ENCODE assay signal across 22 cellular contexts in genomic region chr11:3955299-3955665, GRCh38.
A peak's percentile ranks its signal among the peaks of the same experiment; 100 is the strongest.
DNase-seq lines count a peak whose midpoint lies in the region; ATAC-seq, FAIRE-seq and TF ChIP-seq lines count a peak whose summit lies in the region.
"Had no signal": no experiment of that assay in that cellular context is flagged by ENCODE, and none has a peak within 500 bp of the region (broad histone marks: within the 10 kb centered on the region; RNA-seq: fewer than 3 reads in every experiment).

No MANE protein-coding gene starts in this region.

- no peak overlapping the region for H2AFZ ChIP-seq in DND-41 (ENCODE audit: low read depth, low read length)

- no peaks in the 10 kb centered on the region for H3K9me3 ChIP-seq in DND-41 (ENCODE audit: insufficient read depth, low read length, severe bottlenecking)
- H3K9me3 ChIP-seq: colonic mucosa, upper lobe of right lung had no signal

- H3K79me2 ChIP-seq in DND-41 (ENCODE audit: insufficient read depth, low read length) = peaks cover 70% of the 10 kb centered on the region

- H3K4me1 ChIP-seq in DND-41 (ENCODE audit: insufficient read depth, low read length) = peaks cover 41% of the 10 kb centered on the region
- peaks cover 35% of the 10 kb centered on the region for H3K4me1 ChIP-seq in foreskin keratinocyte
- H3K4me1 ChIP-seq: colonic mucosa had no signal

- TF ChIP-seq POLR2A in H54 (IDR thresholded peaks at IDR 0.05; ENCODE audit: low read depth, low read length) = no peak

- intact Hi-C loops in activated T-helper 1 cell treated with anti-CD3 and anti-CD28 coated beads, Interleukin-12 subunit alpha, Interleukin-12 subunit beta, Interleukin-2, Interleukin-4 antibody, amounts not matched to agents 30 ng/mL and 10 ng/mL and 1 ng/mL, durations not matched to agents 14 hours and 24 hours and 36 hours (cut with micrococcal nuclease) = loop anchor here (1.0 to 2.0 kb wide), 3 partner anchors 8 to 50 kb away; no protein-coding TSS in a partner anchor

- H3K27ac ChIP-seq in DND-41 (ENCODE audit: low read length) = peak overlapping the region; percentile 28
- H3K27ac ChIP-seq in foreskin keratinocyte = peak overlapping the region; percentile 6
- H3K27ac ChIP-seq: 22Rv1, colonic mucosa, upper lobe of right lung had no signal

- peak; percentile 61 to 67 for ATAC-seq in activated CD4-positive, CD25-positive, alpha-beta regulatory T cell treated with anti-CD3 and anti-CD28 coated beads, Interleukin-2, amount 50 U/mL, for 24 hours
- ATAC-seq in DND-41 (ENCODE audit: insufficient read depth, low read depth) = no peak
- peak; percentile 51 for ATAC-seq in foreskin keratinocyte
- ATAC-seq in HG02852 (IDR thresholded peaks at IDR 0.05; ENCODE audit: unreplicated experiment) = no peak
- ATAC-seq: SK-N-SH treated with all-trans-retinoic acid at 6 μM for 48 hours, upper lobe of right lung had no signal

- H3K27me3 Mint-ChIP-seq in activated T-helper 1 cell treated with anti-CD3 and anti-CD28 coated beads, Interleukin-12 subunit alpha, Interleukin-12 subunit beta, Interleukin-2, Interleukin-4 antibody, amounts not matched to agents 30 ng/mL and 10 ng/mL and 1 ng/mL, durations not matched to agents 14 hours and 24 hours and 36 hours (ENCODE audit: insufficient read depth) = no peaks in the 10 kb centered on the region

- H3K27me3 ChIP-seq in DND-41 (ENCODE audit: insufficient read depth, low read length, poor library complexity) (no peaks in the 10 kb centered on the region), foreskin keratinocyte (no peaks in the 10 kb centered on the region)
- H3K27me3 ChIP-seq: colonic mucosa, upper lobe of right lung had no signal

- H3K9ac ChIP-seq in DND-41 (ENCODE audit: low read depth, low read length) = no peak overlapping the region

- peak overlapping the region; percentile 67 for H3K4me3 Mint-ChIP-seq in activated T-helper 1 cell treated with anti-CD3 and anti-CD28 coated beads, Interleukin-12 subunit alpha, Interleukin-12 subunit beta, Interleukin-2, Interleukin-4 antibody, amounts not matched to agents 30 ng/mL and 10 ng/mL and 1 ng/mL, durations not matched to agents 14 hours and 24 hours and 36 hours
- H3K4me3 Mint-ChIP-seq: nephron had no signal

- H3K36me3 ChIP-seq in DND-41 (ENCODE audit: insufficient read depth, low read length) = no peaks in the 10 kb centered on the region
- H3K36me3 ChIP-seq: colonic mucosa, upper lobe of right lung had no signal

- peaks cover 7% of the 10 kb centered on the region for H3K9me3 Mint-ChIP-seq in activated T-helper 1 cell treated with anti-CD3 and anti-CD28 coated beads, Interleukin-12 subunit alpha, Interleukin-12 subunit beta, Interleukin-2, Interleukin-4 antibody, amounts not matched to agents 30 ng/mL and 10 ng/mL and 1 ng/mL, durations not matched to agents 14 hours and 24 hours and 36 hours
- H3K9me3 Mint-ChIP-seq: nephron had no signal

- peaks cover 76% of the 10 kb centered on the region for H3K4me1 Mint-ChIP-seq in activated T-helper 1 cell treated with anti-CD3 and anti-CD28 coated beads, Interleukin-12 subunit alpha, Interleukin-12 subunit beta, Interleukin-2, Interleukin-4 antibody, amounts not matched to agents 30 ng/mL and 10 ng/mL and 1 ng/mL, durations not matched to agents 14 hours and 24 hours and 36 hours (ENCODE audit: low read depth)

- FAIRE-seq in H54 (lab: Jason Lieb, UNC) = no peak
- no peak for FAIRE-seq in HTR-8/SVneo (lab: Jason Lieb, UNC)

- no peak for DNase-seq in activated CD4-positive, CD25-positive, alpha-beta regulatory T cell treated with anti-CD3 and anti-CD28 coated beads, Interleukin-2, amount 50 U/mL, for 72 hours
- DNase-seq in DND-41 (no peak), foreskin keratinocyte (peak in 1 of 2 donors; percentile 61), H54 (ENCODE audit: insufficient read length, low spot score) (no peak), HTR-8/SVneo (ENCODE audit: insufficient read length, low spot score) (no peak)
- DNase-seq in activated T-helper 1 cell treated with anti-CD3 and anti-CD28 coated beads, Interleukin-12 subunit alpha, Interleukin-12 subunit beta, Interleukin-2, Interleukin-4 antibody, amounts not matched to agents 30 ng/mL and 10 ng/mL and 1 ng/mL, durations not matched to agents 14 hours and 24 hours and 36 hours (ENCODE audit: low spot score) = no peak
- DNase-seq: activated gamma-delta T cell; AML-193; colonic mucosa; hippocampal formation; islet precursor cell; NCI-H1048; NCI-H2029 treated with DMSO at 0.1 percent for 48 hours; NCI-H446 treated with DMSO at 0.1 percent for 48 hours; stimulated activated CD4-positive, alpha-beta T cell treated with anti-CD3 and anti-CD28 coated beads, Interleukin-2, amount 100 ng/mL, for 48 hours; upper lobe of right lung had no signal

- H3K27ac Mint-ChIP-seq in activated T-helper 1 cell treated with anti-CD3 and anti-CD28 coated beads, Interleukin-12 subunit alpha, Interleukin-12 subunit beta, Interleukin-2, Interleukin-4 antibody, amounts not matched to agents 30 ng/mL and 10 ng/mL and 1 ng/mL, durations not matched to agents 14 hours and 24 hours and 36 hours = peak overlapping the region; percentile 89
- H3K27ac Mint-ChIP-seq: nephron had no signal

- peaks cover 13% of the 10 kb centered on the region for H3K36me3 Mint-ChIP-seq in activated T-helper 1 cell treated with anti-CD3 and anti-CD28 coated beads, Interleukin-12 subunit alpha, Interleukin-12 subunit beta, Interleukin-2, Interleukin-4 antibody, amounts not matched to agents 30 ng/mL and 10 ng/mL and 1 ng/mL, durations not matched to agents 14 hours and 24 hours and 36 hours (ENCODE audit: low read depth)

- no peak overlapping the region for H3K4me3 ChIP-seq in DND-41 (ENCODE audit: low read depth in 1 of 2, low read length in 2 of 2)
- H3K4me3 ChIP-seq: colonic mucosa, lung, upper lobe of right lung had no signal

- H3K4me2 ChIP-seq in DND-41 (ENCODE audit: insufficient read depth, low read length) = no peak overlapping the region

- TF ChIP-seq CTCF in DND-41 (IDR thresholded peaks at IDR 0.05; ENCODE audit: borderline replicate concordance, extremely low read depth, low read length, poor library complexity, severe bottlenecking) (no peak), foreskin keratinocyte (conservative IDR thresholded peaks at IDR 0.05) (no peak)

- no peaks in the 10 kb centered on the region for H4K20me1 ChIP-seq in DND-41 (ENCODE audit: insufficient read depth, low read length)

Comparison
In these comparisons a context has a peak if more than half of its experiments do, and no peak if none do; other contexts are left out.
1. ATAC-seq: peak in activated CD4-positive, CD25-positive, alpha-beta regulatory T cell treated with anti-CD3 and anti-CD28 coated beads, Interleukin-2, amount 50 U/mL, for 24 hours (2 of 2) and foreskin keratinocyte (single experiment); none in DND-41 (single experiment) and HG02852 (single experiment).